In genomic region chr2:240986787-240987411, GRCh38 we compare ENCODE assay signal across 10 cellular contexts. TPM values are rescaled to one million over a fixed set of nuclear protein-coding genes. Genes with fewer than 3 reads are reported as not detected.
DNase-seq lines count a peak whose midpoint lies in the region; ATAC-seq and TF ChIP-seq lines count a peak whose summit lies in the region.
"Had no signal": no experiment of that assay in that cellular context is flagged by ENCODE, and none has a peak within 500 bp of the region (broad histone marks: within the 10 kb centered on the region; RNA-seq: fewer than 3 reads in every experiment).

No MANE protein-coding gene starts in this region.

- H3K9me3 ChIP-seq in SJCRH30 (replicated peaks), result peaks cover 7% of the 10 kb centered on the region
- peaks cover 0 to 4% (median 2%) of the 10 kb centered on the region in 4 donors for H3K9me3 ChIP-seq in sigmoid colon
- H3K9me3 ChIP-seq: colonic mucosa had no signal

- H3K4me1 ChIP-seq in SJCRH30 (peaks cover 24% of the 10 kb centered on the region), sigmoid colon (peaks cover 0 to 15% (median 10%) of the 10 kb centered on the region in 4 donors)

- ATAC-seq in GM21825 (IDR thresholded peaks at IDR 0.05; ENCODE audit: unreplicated experiment), result no peak
- ATAC-seq: stimulated activated memory B cell treated with anti-CD40 and anti-IgM and Interleukin-4, amounts not matched to agents 10 μg/mL and 1 μg/mL and 100 μg/mL, for 72 hours had no signal

- no peak overlapping the region for H3K4me3 ChIP-seq in SJCRH30
- H3K4me3 ChIP-seq in fibroblast of the aortic adventitia (ENCODE audit: low read depth, low read length), result no peak overlapping the region
- H3K4me3 ChIP-seq in sigmoid colon, result no peak overlapping the region
- H3K4me3 ChIP-seq: colonic mucosa had no signal

- TF ChIP-seq POLR2A in sigmoid colon (IDR thresholded peaks at IDR 0.05), result no peak

- TF ChIP-seq EP300 in sigmoid colon (IDR thresholded peaks at IDR 0.05), result no peak

- 14 to 38% methylated on average over 11 of the region's 11 CpGs for WGBS in sigmoid colon, 2 donors

- DNase-seq in GF-D8 (lab: John Stamatoyannopoulos, UW) (peak; percentile 56), SJCRH30 (peak; percentile 56 to 74), fibroblast of the aortic adventitia (ENCODE audit: low read depth) (peak; percentile 88), sigmoid colon (peak; percentile 82), NCI-H1105 (lab: John Stamatoyannopoulos, UW) (no peak), NCI-H128 (lab: John Stamatoyannopoulos, UW; ENCODE audit: unreplicated experiment) (no peak)
- DNase-seq in activated CD4-positive, alpha-beta T cell treated with anti-CD3 and anti-CD28 coated beads for 48 hours, result no peak
- DNase-seq: colonic mucosa had no signal

- H3K27me3 ChIP-seq in SJCRH30 (no peaks in the 10 kb centered on the region), sigmoid colon (peaks cover 0 to 38% (median 17%) of the 10 kb centered on the region in 3 donors)
- H3K27me3 ChIP-seq: colonic mucosa had no signal

- H3K36me3 ChIP-seq in SJCRH30 (no peaks in the 10 kb centered on the region), sigmoid colon (no peaks in the 10 kb centered on the region)
- H3K36me3 ChIP-seq: colonic mucosa had no signal

- H3K27ac ChIP-seq in SJCRH30 (peak overlapping the region; percentile 8; the same call in 1 of the 2 replicates), sigmoid colon (no peak overlapping the region)
- H3K27ac ChIP-seq: colonic mucosa had no signal

- no peak for TF ChIP-seq CTCF in fibroblast of the aortic adventitia (IDR thresholded peaks at IDR 0.05; ENCODE audit: insufficient read depth, low read length)
- TF ChIP-seq CTCF in sigmoid colon (IDR thresholded peaks at IDR 0.05), result no peak

- intact Hi-C loops in sigmoid colon (cut with DNase I), result no loop called here

RNA-seq across cellular contexts. Expression of gene SNED1, which starts 11.5 kb away (rescaled TPM):
- total RNA-seq in SJCRH30 (2014; rRNA removed; shearing (Covaris generic)), result 22.3 and 28.4 TPM in 2 replicates
- total RNA-seq in fibroblast of the aortic adventitia (ENCODE audit: low replicate concordance), result 77.5 and 105 TPM in 2 replicates
- 10 to 100 TPM in 3 of 4 donors, 1 to 10 TPM in 1; 8.3 to 37.1 (median 17.0) TPM for total RNA-seq in sigmoid colon
- 1 to 10 TPM in 2 of 3 donors, under 1 TPM in 1; 0.69 to 6.3 (median 3.0) TPM for polyA plus RNA-seq in sigmoid colon

Comparison
In these comparisons a context has a peak if more than half of its experiments do, and no peak if none do; other contexts are left out.
1. DNase-seq: peak in GF-D8 (single experiment), SJCRH30 (2 of 2), fibroblast of the aortic adventitia (single experiment) and sigmoid colon (single experiment); none in activated CD4-positive, alpha-beta T cell treated with anti-CD3 and anti-CD28 coated beads for 48 hours (single experiment), NCI-H1105 (single experiment) and NCI-H128 (single experiment).